In the genomic region with DNA sequence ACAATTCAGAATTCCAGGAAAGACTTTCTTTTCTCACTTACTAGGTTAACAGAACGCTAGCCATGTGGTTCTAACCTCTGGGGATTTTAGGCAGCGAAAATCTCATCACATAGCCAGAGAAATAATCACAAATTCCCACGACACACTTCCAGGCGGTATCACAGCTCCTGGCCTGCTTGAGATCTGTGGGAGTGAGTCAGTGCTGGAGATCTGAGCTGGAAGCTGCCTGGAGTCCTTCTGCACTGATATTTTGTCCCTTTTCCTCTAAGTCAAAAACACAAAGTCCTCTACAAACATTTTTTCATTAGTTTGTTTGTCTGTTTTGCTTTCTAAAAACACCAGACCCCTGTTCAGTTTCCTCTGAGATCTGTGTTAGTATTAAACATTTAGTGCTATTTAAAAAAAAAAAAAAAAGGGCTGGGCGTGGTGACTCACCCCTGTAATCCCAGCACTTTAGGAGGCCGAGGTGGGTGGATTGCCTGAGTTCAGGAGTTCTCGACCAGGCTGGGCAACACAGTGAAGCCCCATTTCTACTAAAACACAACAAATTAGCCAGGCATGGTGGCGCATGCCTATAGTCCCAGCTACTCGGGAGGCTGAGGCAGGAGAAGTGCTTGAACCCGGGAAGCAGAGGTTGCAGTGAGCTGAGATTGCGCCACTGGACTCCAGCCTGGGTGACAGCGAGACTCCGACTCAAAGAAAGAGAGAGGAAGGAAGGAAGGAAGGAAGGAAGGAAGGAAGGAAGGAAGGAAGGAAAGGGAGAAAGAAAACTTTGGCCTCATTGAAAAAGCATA, we compare ENCODE assay signal across 1 cellular context.
A peak's percentile ranks its signal among the peaks of the same experiment; 100 is the strongest.
TF ChIP-seq lines count a peak whose summit lies in the region.

No MANE protein-coding gene starts in this region.

TF ChIP-seq in IMR-90, 13 proteins besides CTCF, POLR2A, EP300 and RAD21:
- TF ChIP-seq CHD1 (IDR thresholded peaks at IDR 0.05; ENCODE audit: low read depth, low read length) (no peak), FOS (IDR thresholded peaks at IDR 0.05; ENCODE audit: low read depth, low read length) (peak; percentile 40; the same call in 1 of the 2 replicates), MAFK (IDR thresholded peaks at IDR 0.05; ENCODE audit: low read depth, low read length) (no peak)
